Comparison of ENCODE assay signal across 24 cellular contexts in the genomic region with DNA sequence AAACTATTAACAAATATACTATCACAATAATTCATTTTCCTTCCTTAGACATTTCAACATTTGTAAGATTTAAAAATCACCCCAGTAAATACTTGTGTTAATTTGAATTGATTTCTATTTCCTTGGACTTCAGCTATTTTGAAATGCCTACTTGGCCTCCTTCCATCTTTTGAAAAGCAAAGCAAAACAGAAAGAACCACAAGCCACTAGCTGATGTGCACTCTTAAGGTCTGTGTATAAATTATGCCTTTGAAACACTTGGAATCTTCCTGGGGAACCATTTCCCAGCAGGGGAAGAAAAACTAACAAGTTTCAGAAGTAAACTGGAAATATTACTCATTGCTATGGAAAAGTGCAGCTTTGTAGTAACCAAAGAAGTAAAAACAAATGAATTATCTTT.
DNase-seq lines count a peak whose midpoint lies in the region; ATAC-seq and TF ChIP-seq lines count a peak whose summit lies in the region.
"Had no signal": no experiment of that assay in that cellular context is flagged by ENCODE, and none has a peak within 500 bp of the region (broad histone marks: within the 10 kb centered on the region; RNA-seq: fewer than 3 reads in every experiment).

No MANE protein-coding gene starts in this region.

- ATAC-seq in natural killer cell, result no peak
- no peak for ATAC-seq in GM21786 (IDR thresholded peaks at IDR 0.05; ENCODE audit: unreplicated experiment)
- ATAC-seq: upper lobe of right lung had no signal

- H3K9me3 Mint-ChIP-seq in natural killer cell, result no peaks in the 10 kb centered on the region
- H3K9me3 Mint-ChIP-seq: activated CD4-positive, alpha-beta memory T cell treated with anti-CD3 and anti-CD28 coated beads, Interleukin-2, amount 10 ng/mL, durations not matched to agents 7 days and 5 days; activated naive CD4-positive, alpha-beta T cell treated with anti-CD3 and anti-CD28 coated beads, Interleukin-2, amount 50 U/mL, for 24 hours; stimulated activated naive CD8-positive, alpha-beta T cell treated with anti-CD3 and anti-CD28 coated beads, Interleukin-15, Interleukin-2, amounts not matched to agents 100 ng/mL and 50 ng/mL, for 24 hours had no signal

- TF ChIP-seq CTCF in fibroblast of mammary gland (conservative IDR thresholded peaks at IDR 0.05; ENCODE audit: control insufficient read depth, insufficient read depth, low read depth, low read length) (no peak), natural killer cell (IDR thresholded peaks at IDR 0.05) (no peak)

- no peak overlapping the region for H3K27ac Mint-ChIP-seq in natural killer cell
- H3K27ac Mint-ChIP-seq: activated CD4-positive, alpha-beta memory T cell treated with anti-CD3 and anti-CD28 coated beads, Interleukin-2, amount 10 ng/mL, durations not matched to agents 7 days and 5 days; activated naive CD4-positive, alpha-beta T cell treated with anti-CD3 and anti-CD28 coated beads, Interleukin-2, amount 50 U/mL, for 24 hours; stimulated activated naive CD8-positive, alpha-beta T cell treated with anti-CD3 and anti-CD28 coated beads, Interleukin-15, Interleukin-2, amounts not matched to agents 100 ng/mL and 50 ng/mL, for 24 hours had no signal

- H3K36me3 Mint-ChIP-seq in natural killer cell, result no peaks in the 10 kb centered on the region
- H3K36me3 Mint-ChIP-seq: activated naive CD4-positive, alpha-beta T cell treated with anti-CD3 and anti-CD28 coated beads, Interleukin-2, amount 50 U/mL, for 24 hours had no signal

- peaks cover 0 to 3% of the 10 kb centered on the region in 2 donors for H3K27me3 Mint-ChIP-seq in natural killer cell (ENCODE audit: low read depth in 2 of 2)
- H3K27me3 Mint-ChIP-seq: activated CD4-positive, alpha-beta memory T cell treated with anti-CD3 and anti-CD28 coated beads, Interleukin-2, amount 10 ng/mL, durations not matched to agents 7 days and 5 days; activated naive CD4-positive, alpha-beta T cell treated with anti-CD3 and anti-CD28 coated beads, Interleukin-2, amount 50 U/mL, for 24 hours; stimulated activated naive CD8-positive, alpha-beta T cell treated with anti-CD3 and anti-CD28 coated beads, Interleukin-15, Interleukin-2, amounts not matched to agents 100 ng/mL and 50 ng/mL, for 24 hours had no signal

- intact Hi-C loops in natural killer cell (cut with micrococcal nuclease), result no loop called here

- DNase-seq in AG08396 (ENCODE audit: low spot score) (peak; percentile 30), LHCN-M2 (ENCODE audit: low read depth) (peak; percentile 17), fibroblast of mammary gland (ENCODE audit: low read depth) (peak; percentile 62), myocyte (ENCODE audit: low read depth) (peak; percentile 23), natural killer cell (no peak), SW480 (ENCODE audit: low spot score) (no peak)
- no peak for DNase-seq in stimulated activated naive CD4-positive, alpha-beta T cell (lab: John Stamatoyannopoulos, UW)
- DNase-seq: activated CD4-positive, alpha-beta memory T cell treated with anti-CD3 and anti-CD28 coated beads, Interleukin-2, amount 10 ng/mL, durations not matched to agents 7 days and 5 days; activated T-cell treated with anti-CD3 and anti-CD28 coated beads, Interleukin-2, amount 50 U/mL, for 1 hour; AML-193; hypothalamus; kidney; MV-4-11; NCI-H1930; NCI-H524 treated with DMSO at 0.1 percent for 48 hours; retina; SHP77 treated with DMSO at 0.1 percent for 48 hours; upper lobe of right lung; WERI-Rb-1 had no signal

- H3K4me3 Mint-ChIP-seq in natural killer cell, result no peak overlapping the region
- H3K4me3 Mint-ChIP-seq: activated CD4-positive, alpha-beta memory T cell treated with anti-CD3 and anti-CD28 coated beads, Interleukin-2, amount 10 ng/mL, durations not matched to agents 7 days and 5 days; activated naive CD4-positive, alpha-beta T cell treated with anti-CD3 and anti-CD28 coated beads, Interleukin-2, amount 50 U/mL, for 24 hours; stimulated activated naive CD8-positive, alpha-beta T cell treated with anti-CD3 and anti-CD28 coated beads, Interleukin-15, Interleukin-2, amounts not matched to agents 100 ng/mL and 50 ng/mL, for 24 hours had no signal

- no peaks in the 10 kb centered on the region for H3K4me1 Mint-ChIP-seq in natural killer cell
- H3K4me1 Mint-ChIP-seq: activated CD4-positive, alpha-beta memory T cell treated with anti-CD3 and anti-CD28 coated beads, Interleukin-2, amount 10 ng/mL, durations not matched to agents 7 days and 5 days; activated naive CD4-positive, alpha-beta T cell treated with anti-CD3 and anti-CD28 coated beads, Interleukin-2, amount 50 U/mL, for 24 hours had no signal

- no peak overlapping the region for H3K4me3 ChIP-seq in fibroblast of mammary gland (ENCODE audit: control insufficient read depth, low read depth, low read length)
- H3K4me3 ChIP-seq: cardiac muscle cell, esophagus muscularis mucosa, upper lobe of right lung had no signal

Comparison
In these comparisons a context has a peak if more than half of its experiments do, and no peak if none do; other contexts are left out.
1. DNase-seq: peak in AG08396 (single experiment), LHCN-M2 (single experiment), fibroblast of mammary gland (single experiment) and myocyte (single experiment); none in natural killer cell (single experiment), stimulated activated naive CD4-positive, alpha-beta T cell (0 of 6) and SW480 (single experiment).